In genomic region chr2:158998486-158999248, GRCh38 we compare ENCODE assay signal across 9 cellular contexts. TPM values are rescaled to one million over a fixed set of nuclear protein-coding genes. Genes with fewer than 3 reads are reported as not detected.
A peak's percentile ranks its signal among the peaks of the same experiment; 100 is the strongest.
DNase-seq lines count a peak whose midpoint lies in the region; FAIRE-seq and TF ChIP-seq lines count a peak whose summit lies in the region.
"Had no signal": no experiment of that assay in that cellular context is flagged by ENCODE, and none has a peak within 500 bp of the region (broad histone marks: within the 10 kb centered on the region; RNA-seq: fewer than 3 reads in every experiment).

No MANE protein-coding gene starts in this region.

- no peak for TF ChIP-seq POLR2A in H1 (IDR thresholded peaks at IDR 0.05; ENCODE audit: control extremely low read depth in 1 of 2, low read depth in 2 of 2, low read length in 2 of 2)

- no peak for FAIRE-seq in H1 (lab: Jason Lieb, UNC)

- no peak overlapping the region for H4K91ac ChIP-seq in H1 (replicated peaks; ENCODE audit: insufficient read length, low read length)

- POLR2A ChIA-PET in H1 (lab: Charles Lee; ENCODE audit: partially characterized antibody) = no interaction called here

- H3K56ac ChIP-seq in H1 (replicated peaks; ENCODE audit: insufficient read length, low read depth, low read length) = no peak overlapping the region

- no peak overlapping the region for H2AFZ ChIP-seq in H1 (ENCODE audit: low read length)
- no peak overlapping the region for H2AFZ ChIP-seq in neural progenitor cell (replicated peaks)

- no peak for TF ChIP-seq CTCF in H1 (IDR thresholded peaks at IDR 0.05; ENCODE audit: control extremely low read depth in 1 of 3, insufficient read depth in 1 of 3, low read depth in 1 of 3, low read length in 3 of 3)
- no peak for TF ChIP-seq CTCF in neural progenitor cell (IDR thresholded peaks at IDR 0.05)

- TF ChIP-seq RAD21 in H1 (IDR thresholded peaks at IDR 0.05 in 1 of 2, conservative IDR thresholded peaks at IDR 0.05 in 1 of 2; ENCODE audit: low read depth in 2 of 2, low read length in 2 of 2) = no peak

- TF ChIP-seq EP300 in H1 (IDR thresholded peaks at IDR 0.05; ENCODE audit: borderline replicate concordance in 1 of 2, low read depth in 2 of 2, low read length in 2 of 2) = no peak

- 0 out of 2 replicates have a peak overlapping the region, but pooled peaks have one; percentile 65 for H2BK15ac ChIP-seq in H1 (ENCODE audit: low read length)

- H3K18ac ChIP-seq in H1 (ENCODE audit: extremely low read depth, low read length) = no peak overlapping the region

- H3K4me1 Mint-ChIP-seq in neural progenitor cell = peaks cover 21% of the 10 kb centered on the region
- peaks cover 3% of the 10 kb centered on the region for H3K4me1 Mint-ChIP-seq in activated T-cell treated with anti-CD3 and anti-CD28 coated beads, Interleukin-2, amount 50 U/mL, for 24 hours (ENCODE audit: low read depth)

- no peaks in the 10 kb centered on the region for H3K9me3 Mint-ChIP-seq in neural progenitor cell
- H3K9me3 Mint-ChIP-seq in activated T-cell treated with anti-CD3 and anti-CD28 coated beads, Interleukin-2, amount 50 U/mL, for 24 hours = no peaks in the 10 kb centered on the region

- H3K27ac Mint-ChIP-seq in neural progenitor cell = peak overlapping the region; percentile 8
- H3K27ac Mint-ChIP-seq in activated T-cell treated with anti-CD3 and anti-CD28 coated beads, Interleukin-2, amount 50 U/mL, for 24 hours = no peak overlapping the region

- no peak overlapping the region for H2AK5ac ChIP-seq in H1 (ENCODE audit: low read depth, low read length)

- peak overlapping the region in 2 of 10 experiments; percentile 0 to 38; a peak in 4 of 20 replicates for H3K4me3 ChIP-seq in BLaER1 treated with 17β-estradiol and CSF1 and Interleukin-3, amounts not matched to agents 10 nM and 100 nM
- no peak overlapping the region for H3K4me3 ChIP-seq in H1 (ENCODE audit: extremely low read depth in 1 of 4, insufficient read depth in 2 of 4, low read depth in 3 of 4, low read length in 4 of 4)
- no peak overlapping the region for H3K4me3 ChIP-seq in neural progenitor cell

- no peak overlapping the region for H3K4ac ChIP-seq in H1 (replicated peaks; ENCODE audit: insufficient read length, low read depth, low read length)

- no peak overlapping the region for H3K23ac ChIP-seq in H1 (ENCODE audit: insufficient read length)

- H3K36me3 Mint-ChIP-seq in neural progenitor cell = peaks cover 6% of the 10 kb centered on the region
- no peaks in the 10 kb centered on the region for H3K36me3 Mint-ChIP-seq in activated T-cell treated with anti-CD3 and anti-CD28 coated beads, Interleukin-2, amount 50 U/mL, for 24 hours (ENCODE audit: low read depth)
- H3K36me3 Mint-ChIP-seq: IgD-negative memory B cell had no signal

- H4K5ac ChIP-seq in H1 (ENCODE audit: insufficient read length, low read depth, low read length) = no peak overlapping the region

- 0 out of 4 replicates have a peak, but pooled peaks cover 0 to 3% of the 10 kb centered on the region in 2 experiments for H3K79me2 ChIP-seq in H1 (ENCODE audit: control insufficient read depth in 1 of 2, insufficient read depth in 2 of 2, low read length in 2 of 2)
- H3K79me2 ChIP-seq in neural progenitor cell (ENCODE audit: low read depth) = no peaks in the 10 kb centered on the region

- H3K4me3 Mint-ChIP-seq in neural progenitor cell = no peak overlapping the region
- H3K4me3 Mint-ChIP-seq in activated T-cell treated with anti-CD3 and anti-CD28 coated beads, Interleukin-2, amount 50 U/mL, for 24 hours = no peak overlapping the region
- H3K4me3 Mint-ChIP-seq: IgD-negative memory B cell had no signal

- no peak overlapping the region for H4K8ac ChIP-seq in H1 (ENCODE audit: extremely low read depth, insufficient read depth, low read length)

- peaks cover 0 to 5% (median 0%) of the 10 kb centered on the region in 11 experiments; a peak in 1 of 22 replicates for H3K36me3 ChIP-seq in BLaER1 treated with 17β-estradiol and CSF1 and Interleukin-3, amounts not matched to agents 10 nM and 100 nM
- no peaks in the 10 kb centered on the region for H3K36me3 ChIP-seq in H1 (ENCODE audit: control insufficient read depth in 2 of 4, insufficient read depth in 4 of 4, low read length in 3 of 4)
- no peaks in the 10 kb centered on the region for H3K36me3 ChIP-seq in neural progenitor cell

- H3K4me2 ChIP-seq in BLaER1 treated with 17β-estradiol and CSF1 and Interleukin-3, amounts not matched to agents 10 nM and 100 nM = peak overlapping the region; percentile 65 to 89 (median 78)
- H3K4me2 ChIP-seq in H1 (ENCODE audit: insufficient read depth in 1 of 2, low read depth in 2 of 2, low read length in 2 of 2) (no peak overlapping the region), neural progenitor cell (no peak overlapping the region)

- H3K27me3 Mint-ChIP-seq in neural progenitor cell (ENCODE audit: insufficient read depth, low read depth) = no peaks in the 10 kb centered on the region
- H3K27me3 Mint-ChIP-seq in activated T-cell treated with anti-CD3 and anti-CD28 coated beads, Interleukin-2, amount 50 U/mL, for 24 hours = no peaks in the 10 kb centered on the region

- peaks cover 5 to 10% (median 8%) of the 10 kb centered on the region in 11 experiments; a peak in 19 of 22 replicates for H3K9me3 ChIP-seq in BLaER1 treated with 17β-estradiol and CSF1 and Interleukin-3, amounts not matched to agents 10 nM and 100 nM (replicated peaks in 1 of 11)
- H3K9me3 ChIP-seq in H1 (ENCODE audit: insufficient read depth in 2 of 2, low read depth in 1 of 2, low read length in 1 of 2) (no peaks in the 10 kb centered on the region; a peak in 1 of 4 replicates), neural progenitor cell (ENCODE audit: low read depth) (no peaks in the 10 kb centered on the region)

- no peaks in the 10 kb centered on the region; a peak in 1 of 22 replicates for H3K27me3 ChIP-seq in BLaER1 treated with 17β-estradiol and CSF1 and Interleukin-3, amounts not matched to agents 10 nM and 100 nM
- H3K27me3 ChIP-seq in H1 (replicated peaks in 1 of 4; ENCODE audit: control insufficient read depth in 3 of 4, extremely low read depth in 1 of 4, insufficient read depth in 3 of 4, low read length in 3 of 4) (no peaks in the 10 kb centered on the region), neural progenitor cell (no peaks in the 10 kb centered on the region)

- 93% methylated on average over 8 of the region's 9 CpGs; no CpG with 5 or more reads in 1 of the 2 experiments for WGBS in H1 (ENCODE audit: extremely low coverage in 1 of 2, insufficient coverage in 1 of 2, insufficient read length in 1 of 2, insufficient replicate concordance in 2 of 2, low coverage in 1 of 2, low lambda C conversion rate in 2 of 2, missing lambda C conversion rate in 1 of 2), 2 experiments

- no peak overlapping the region for H2BK12ac ChIP-seq in H1 (ENCODE audit: low read depth, low read length)

- H3K23me2 ChIP-seq in H1 (ENCODE audit: low read depth, low read length) = no peaks in the 10 kb centered on the region

- H3F3A ChIP-seq in neural progenitor cell (ENCODE audit: low read depth) = no peaks in the 10 kb centered on the region

- peak overlapping the region in 9 of 11 experiments; percentile 31 to 82 (median 69); a peak in 17 of 22 replicates for H3K27ac ChIP-seq in BLaER1 treated with 17β-estradiol and CSF1 and Interleukin-3, amounts not matched to agents 10 nM and 100 nM
- H3K27ac ChIP-seq in H1 (ENCODE audit: low read depth, low read length) (no peak overlapping the region), neural progenitor cell (no peak overlapping the region)

- H3K79me1 ChIP-seq in H1 (ENCODE audit: low read depth, low read length) = peaks cover 2% of the 10 kb centered on the region; the same call in 1 of the 2 replicates

- CTCF ChIA-PET in H1 (lab: Charles Lee; ENCODE audit: partially characterized antibody) = interaction anchor here (0.8 to 3.1 kb wide), 7 partner anchors 8 to 187 kb away, joined by 3 to 13 read pairs (median 3); no protein-coding TSS in a partner anchor

- H3K4me1 ChIP-seq in BLaER1 treated with 17β-estradiol and CSF1 and Interleukin-3, amounts not matched to agents 10 nM and 100 nM = peaks cover 33 to 64% (median 48%) of the 10 kb centered on the region in 10 experiments
- peaks cover 0 to 9% (median 4%) of the 10 kb centered on the region in 4 experiments; a peak in 3 of 7 replicates for H3K4me1 ChIP-seq in H1 (replicated peaks in 1 of 4; ENCODE audit: control insufficient read depth in 3 of 4, insufficient read depth in 4 of 4, low read length in 3 of 4)
- H3K4me1 ChIP-seq in neural progenitor cell = peaks cover 10% of the 10 kb centered on the region

- DNase-seq in NCI-H446 treated with DMSO at 0.1 percent for 48 hours (lab: John Stamatoyannopoulos, UW) (peak; percentile 85), H1 (ENCODE audit: low read depth in 1 of 2, low spot score in 2 of 2) (no peak), neural progenitor cell (ENCODE audit: low spot score) (no peak), ACHN (no peak), NCI-H146 treated with DMSO at 0.1 percent for 48 hours (lab: John Stamatoyannopoulos, UW; ENCODE audit: unreplicated experiment) (no peak), NCI-H1105 (lab: John Stamatoyannopoulos, UW) (no peak)
- DNase-seq in activated T-cell treated with anti-CD3 and anti-CD28 coated beads, Interleukin-2, amount 50 U/mL, for 24 hours = no peak

- no peaks in the 10 kb centered on the region for H4K20me1 ChIP-seq in BLaER1 treated with 17β-estradiol and CSF1 and Interleukin-3, amounts not matched to agents 10 nM and 100 nM
- H4K20me1 ChIP-seq in H1 (replicated peaks in 1 of 2; ENCODE audit: control insufficient read depth in 1 of 2, insufficient read depth in 2 of 2, low read length in 2 of 2) (peaks cover 0 to 2% of the 10 kb centered on the region in 2 experiments), neural progenitor cell (ENCODE audit: low read depth) (peaks cover 6% of the 10 kb centered on the region)

- no peak overlapping the region for H2BK5ac ChIP-seq in H1 (ENCODE audit: low read depth, low read length)

- peak overlapping the region in 7 of 11 experiments; percentile 23 to 69 (median 40); a peak in 12 of 22 replicates for H3K9ac ChIP-seq in BLaER1 treated with 17β-estradiol and CSF1 and Interleukin-3, amounts not matched to agents 10 nM and 100 nM
- H3K9ac ChIP-seq in H1 (replicated peaks in 1 of 4; ENCODE audit: extremely low read depth in 1 of 4, low read depth in 3 of 4, low read length in 3 of 4) = no peak overlapping the region
- no peak overlapping the region for H3K9ac ChIP-seq in neural progenitor cell

- no peak overlapping the region for H3K14ac ChIP-seq in H1 (ENCODE audit: insufficient read length)

- H2BK120ac ChIP-seq in H1 (replicated peaks; ENCODE audit: low read depth, low read length) = no peak overlapping the region

- no peak overlapping the region for H2BK20ac ChIP-seq in H1 (ENCODE audit: low read length)

- in situ Hi-C loops in ACHN (cut with HindIII; ENCODE audit: low pct_ligation_motif_present, low pct_unique_long_range_greater_than_20kb, low sequenced_read_pairs) = no loop called here

RNA-seq across cellular contexts. Expression of gene TANC1, which starts 30.2 kb away (rescaled TPM):
- 7.6 and 7.8 TPM in 2 replicates for total RNA-seq in H1 (2021; fragmentation: NEBNext Ultra II Directional; extraction: Animal tissue kit (Norgen Biotek cat#: 25700))
- polyA plus RNA-seq in H1 (2011; rRNA removed) = 3.8 and 4.1 TPM in 2 replicates
- polyA plus RNA-seq in H1 (2011; cell fraction: cytosol; rRNA removed) = 5.0 TPM
- 10.8 TPM for polyA plus RNA-seq in H1 (2011; cell fraction: nucleus; rRNA removed)
- polyA plus RNA-seq in H1 (2012, experiment 1 of 2) = 3.7 to 4.5 TPM (median 3.9 TPM) in 4 replicates
- 0.41 TPM for polyA plus RNA-seq in H1 (2012, experiment 2 of 2)
- polyA plus RNA-seq in H1 (2013, experiment 1 of 2) = 3.0 TPM
- 2.5 TPM for polyA plus RNA-seq in H1 (2013, experiment 2 of 2)
- 18.5 and 20.6 TPM in 2 replicates for polyA minus RNA-seq in H1 (2011; rRNA and poly(A)+ RNA removed)
- polyA minus RNA-seq in H1 (2011; cell fraction: cytosol; rRNA and poly(A)+ RNA removed) = 9.2 TPM
- 19.9 TPM for polyA minus RNA-seq in H1 (2011; cell fraction: nucleus; rRNA and poly(A)+ RNA removed)
- total RNA-seq in neural progenitor cell (ENCODE audit: low replicate concordance) = 7.5 and 11.9 TPM in 2 replicates

Comparison
In these comparisons a context has a peak if more than half of its experiments do, and no peak if none do; other contexts are left out.
1. H3K27ac ChIP-seq: peak in BLaER1 treated with 17β-estradiol and CSF1 and Interleukin-3, amounts not matched to agents 10 nM and 100 nM (9 of 11); none in H1 (single experiment) and neural progenitor cell (single experiment).
2. H3K4me2 ChIP-seq: peak in BLaER1 treated with 17β-estradiol and CSF1 and Interleukin-3, amounts not matched to agents 10 nM and 100 nM (11 of 11); none in H1 (0 of 2) and neural progenitor cell (single experiment).
3. H3K9ac ChIP-seq: peak in BLaER1 treated with 17β-estradiol and CSF1 and Interleukin-3, amounts not matched to agents 10 nM and 100 nM (7 of 11); none in H1 (0 of 4) and neural progenitor cell (single experiment).